30 cellular contexts compared by ENCODE assay signal in genomic region chr14:51117579-51117978, GRCh38. TPM values are rescaled to one million over a fixed set of nuclear protein-coding genes. Genes with fewer than 3 reads are reported as not detected.
"Had no signal": no experiment of that assay in that cellular context is flagged by ENCODE, and none has a peak within 500 bp of the region (broad histone marks: within the 10 kb centered on the region; RNA-seq: fewer than 3 reads in every experiment).

No MANE protein-coding gene starts in this region.

- H3K4me1 ChIP-seq: ascending aorta, breast epithelium, colonic mucosa, heart right ventricle had no signal

- H3K9me3 ChIP-seq: ascending aorta, breast epithelium, colonic mucosa, esophagus squamous epithelium, gastroesophageal sphincter, heart right ventricle had no signal

- H3K4me3 ChIP-seq: ascending aorta, breast epithelium, cardiac muscle cell, colonic mucosa, esophagus squamous epithelium, gastroesophageal sphincter, heart right ventricle, hepatocyte had no signal

- H3K27ac Mint-ChIP-seq: activated CD4-positive, alpha-beta T cell treated with anti-CD3 and anti-CD28 coated beads, Interleukin-2, amount 10 ng/mL, durations not matched to agents 7 days and 5 days; activated naive CD4-positive, alpha-beta T cell treated with anti-CD3 and anti-CD28 coated beads, Interleukin-2, amount 10 ng/mL, durations not matched to agents 7 days and 5 days; activated naive CD4-positive, alpha-beta T cell treated with anti-CD3 and anti-CD28 coated beads, Interleukin-2, amount 50 U/mL, for 72 hours; activated T-cell treated with anti-CD3 and anti-CD28 coated beads, Interleukin-2, amount 50 U/mL, for 24 hours; activated T-cell treated with anti-CD3 and anti-CD28 coated beads, Interleukin-2, amount 50 U/mL, for 72 hours; brain had no signal

- H3K9me3 Mint-ChIP-seq: activated CD4-positive, alpha-beta T cell treated with anti-CD3 and anti-CD28 coated beads, Interleukin-2, amount 10 ng/mL, durations not matched to agents 7 days and 5 days; activated naive CD4-positive, alpha-beta T cell treated with anti-CD3 and anti-CD28 coated beads, Interleukin-2, amount 10 ng/mL, durations not matched to agents 7 days and 5 days; activated naive CD4-positive, alpha-beta T cell treated with anti-CD3 and anti-CD28 coated beads, Interleukin-2, amount 50 U/mL, for 72 hours; activated T-cell treated with anti-CD3 and anti-CD28 coated beads, Interleukin-2, amount 50 U/mL, for 24 hours; activated T-cell treated with anti-CD3 and anti-CD28 coated beads, Interleukin-2, amount 50 U/mL, for 72 hours; brain had no signal

- H3K79me2 ChIP-seq: hepatocyte had no signal

- DNase-seq: activated CD4-positive, alpha-beta T cell treated with anti-CD3 and anti-CD28 coated beads for 4 hours; activated CD4-positive, alpha-beta T cell treated with anti-CD3 and anti-CD28 coated beads, Interleukin-2, amount 10 ng/mL, durations not matched to agents 7 days and 5 days; activated CD4-positive, alpha-beta T cell treated with anti-CD3 and anti-CD28 coated beads, Interleukin-2, amount 50 U/mL, for 48 hours; activated CD4-positive, CD25-positive, alpha-beta regulatory T cell; activated CD4-positive, CD25-positive, alpha-beta regulatory T cell treated with anti-CD3 and anti-CD28 coated beads, Interleukin-2, amount 50 U/mL, for 72 hours; activated CD8-positive, alpha-beta memory T cell treated with anti-CD3 and anti-CD28 coated beads, Interleukin-2, amount 50 U/mL, for 48 hours; activated gamma-delta T cell; activated naive CD4-positive, alpha-beta T cell; activated naive CD4-positive, alpha-beta T cell treated with anti-CD3 and anti-CD28 coated beads, Interleukin-2, amount 10 ng/mL, durations not matched to agents 7 days and 5 days; activated T-cell treated with anti-CD3 and anti-CD28 coated beads for 4 hours; activated T-cell treated with anti-CD3 and anti-CD28 coated beads, Interleukin-2, amount 50 U/mL, for 24 hours; activated T-cell treated with anti-CD3 and anti-CD28 coated beads, Interleukin-2, amount 50 U/mL, for 72 hours; central memory CD4-positive, alpha-beta T cell; cerebellar nuclear complex; colonic mucosa; effector CD8-positive, alpha-beta T cell; esophagus squamous epithelium; foreskin melanocyte; heart right ventricle; T-helper 2 cell had no signal

- ATAC-seq: activated naive CD4-positive, alpha-beta T cell treated with anti-CD3 and anti-CD28 coated beads, Interleukin-2, amount 50 U/mL, for 72 hours; activated T-cell treated with anti-CD3 and anti-CD28 coated beads, Interleukin-2, amount 50 U/mL, for 72 hours; gastroesophageal sphincter; heart right ventricle had no signal

- H2AFZ ChIP-seq: hepatocyte had no signal

- H3K4me2 ChIP-seq: hepatocyte had no signal

- H3K27ac ChIP-seq: ascending aorta, breast epithelium, cardiac muscle cell, colonic mucosa, epithelial cell of prostate, esophagus squamous epithelium, gastroesophageal sphincter, heart right ventricle, hepatocyte had no signal

- H3K36me3 ChIP-seq: ascending aorta, breast epithelium, cardiac muscle cell, colonic mucosa, esophagus squamous epithelium, gastroesophageal sphincter, heart right ventricle had no signal

- H3K36me3 Mint-ChIP-seq: activated naive CD4-positive, alpha-beta T cell treated with anti-CD3 and anti-CD28 coated beads, Interleukin-2, amount 10 ng/mL, durations not matched to agents 7 days and 5 days; activated naive CD4-positive, alpha-beta T cell treated with anti-CD3 and anti-CD28 coated beads, Interleukin-2, amount 50 U/mL, for 72 hours; brain had no signal

- H3K27me3 ChIP-seq: ascending aorta, breast epithelium, cardiac muscle cell, colonic mucosa, gastroesophageal sphincter, heart right ventricle, hepatocyte had no signal

- H3K27me3 Mint-ChIP-seq: brain had no signal

- H3K4me1 Mint-ChIP-seq: activated CD4-positive, alpha-beta T cell treated with anti-CD3 and anti-CD28 coated beads, Interleukin-2, amount 10 ng/mL, durations not matched to agents 7 days and 5 days; activated naive CD4-positive, alpha-beta T cell treated with anti-CD3 and anti-CD28 coated beads, Interleukin-2, amount 10 ng/mL, durations not matched to agents 7 days and 5 days had no signal

- H3K4me3 Mint-ChIP-seq: activated CD4-positive, alpha-beta T cell treated with anti-CD3 and anti-CD28 coated beads, Interleukin-2, amount 10 ng/mL, durations not matched to agents 7 days and 5 days; activated naive CD4-positive, alpha-beta T cell treated with anti-CD3 and anti-CD28 coated beads, Interleukin-2, amount 10 ng/mL, durations not matched to agents 7 days and 5 days; activated T-cell treated with anti-CD3 and anti-CD28 coated beads, Interleukin-2, amount 50 U/mL, for 24 hours; activated T-cell treated with anti-CD3 and anti-CD28 coated beads, Interleukin-2, amount 50 U/mL, for 72 hours; brain had no signal

RNA-seq across cellular contexts. Expression of gene TRIM9, which starts 22.7 kb away (rescaled TPM):
- total RNA-seq: endothelial cell of umbilical vein, fibroblast of villous mesenchyme had no signal
- polyA plus RNA-seq: endothelial cell of umbilical vein had no signal
